Comparison of ENCODE assay signal across 20 cellular contexts in the genomic region with DNA sequence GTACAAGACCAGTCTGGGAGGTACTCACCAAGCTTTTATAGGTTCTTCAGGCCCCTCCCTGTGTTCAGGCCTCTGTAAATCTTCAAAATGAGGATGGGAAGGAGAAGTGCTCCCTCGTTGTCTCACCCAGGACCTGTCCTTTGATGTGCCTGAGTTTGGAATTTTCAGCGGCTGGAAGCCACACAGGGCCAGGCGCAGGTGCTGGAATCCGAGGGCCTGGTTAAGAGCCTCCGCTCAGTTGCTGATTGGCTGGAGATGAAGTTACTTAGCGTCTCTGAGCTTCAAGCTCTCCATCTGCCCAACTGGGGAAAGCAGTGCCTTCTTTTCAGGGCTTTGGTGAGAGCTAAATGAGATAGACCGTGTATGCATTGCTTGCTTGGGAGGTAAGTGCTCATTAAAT. TPM values are rescaled to one million over a fixed set of nuclear protein-coding genes. Genes with fewer than 3 reads are reported as not detected.
A peak's percentile ranks its signal among the peaks of the same experiment; 100 is the strongest.
DNase-seq lines count a peak whose midpoint lies in the region; ATAC-seq and TF ChIP-seq lines count a peak whose summit lies in the region.
"Had no signal": no experiment of that assay in that cellular context is flagged by ENCODE, and none has a peak within 500 bp of the region (broad histone marks: within the 10 kb centered on the region; RNA-seq: fewer than 3 reads in every experiment).

No MANE protein-coding gene starts in this region.

- 83 to 89% (median 85%) methylated on average over 7 of the region's 7 CpGs for WGBS in spleen, 5 donors

- intact Hi-C loops in activated CD4-positive, alpha-beta memory T cell treated with anti-CD3 and anti-CD28 coated beads for 36 hours (cut with micrococcal nuclease): no loop called here
- intact Hi-C loops in spleen (cut with DNase I; ENCODE audit: low total_unique reads): no loop called here

- H3K4me1 Mint-ChIP-seq in activated CD4-positive, alpha-beta memory T cell treated with anti-CD3 and anti-CD28 coated beads for 36 hours (ENCODE audit: low read depth): no peaks in the 10 kb centered on the region
- H3K4me1 Mint-ChIP-seq in activated CD4-positive, alpha-beta memory T cell treated with anti-CD3 and anti-CD28 coated beads, Interleukin-2, amount 10 ng/mL, durations not matched to agents 7 days and 5 days: no peaks in the 10 kb centered on the region
- H3K4me1 Mint-ChIP-seq: CD8-positive, alpha-beta memory T cell had no signal

- peaks cover 3% of the 10 kb centered on the region for H3K9me3 Mint-ChIP-seq in activated CD4-positive, alpha-beta memory T cell treated with anti-CD3 and anti-CD28 coated beads for 36 hours
- H3K9me3 Mint-ChIP-seq in activated CD4-positive, alpha-beta memory T cell treated with anti-CD3 and anti-CD28 coated beads, Interleukin-2, amount 10 ng/mL, durations not matched to agents 7 days and 5 days: no peaks in the 10 kb centered on the region

- H3K36me3 Mint-ChIP-seq in activated CD4-positive, alpha-beta memory T cell treated with anti-CD3 and anti-CD28 coated beads for 36 hours: no peaks in the 10 kb centered on the region
- no peaks in the 10 kb centered on the region for H3K36me3 Mint-ChIP-seq in activated CD4-positive, alpha-beta memory T cell treated with anti-CD3 and anti-CD28 coated beads, Interleukin-2, amount 10 ng/mL, durations not matched to agents 7 days and 5 days (ENCODE audit: low read depth)
- H3K36me3 Mint-ChIP-seq: CD8-positive, alpha-beta memory T cell had no signal

- peak; percentile 5 for DNase-seq in activated CD4-positive, alpha-beta memory T cell treated with anti-CD3 and anti-CD28 coated beads for 36 hours
- no peak for DNase-seq in activated CD4-positive, alpha-beta memory T cell treated with anti-CD3 and anti-CD28 coated beads, Interleukin-2, amount 10 ng/mL, durations not matched to agents 7 days and 5 days
- DNase-seq in H7 (peak; percentile 66), islet precursor cell (peak; percentile 52), spleen (peak; percentile 13), NCI-H524 treated with DMSO at 0.1 percent for 48 hours (lab: John Stamatoyannopoulos, UW) (no peak)
- no peak for DNase-seq in stimulated activated CD4-positive, alpha-beta T cell treated with anti-CD3 and anti-CD28 coated beads, Interleukin-2, amount 100 ng/mL, for 48 hours
- DNase-seq: 8988T, DMS79 treated with DMSO at 0.1 percent for 48 hours, GM23248, NCI-H1436, NCI-H2029, NCI-H2171, NCI-H774, PC-3 had no signal

- no peak for ATAC-seq in HG03097 (IDR thresholded peaks at IDR 0.05; ENCODE audit: low FRiP score, unreplicated experiment)
- ATAC-seq: K562, PC-3 had no signal

- no peak overlapping the region for H3K27ac ChIP-seq in spleen
- H3K27ac ChIP-seq: GM23248 had no signal

- CTCF ChIA-PET in activated CD4-positive, alpha-beta memory T cell treated with anti-CD3 and anti-CD28 coated beads for 36 hours (lab: Charles Lee): no interaction called here
- CTCF ChIA-PET in activated CD4-positive, alpha-beta memory T cell treated with anti-CD3 and anti-CD28 coated beads, Interleukin-2, amount 10 ng/mL, durations not matched to agents 7 days and 5 days (lab: Charles Lee): no interaction called here

- peaks cover 3% of the 10 kb centered on the region for H3K27me3 Mint-ChIP-seq in activated CD4-positive, alpha-beta memory T cell treated with anti-CD3 and anti-CD28 coated beads for 36 hours
- H3K27me3 Mint-ChIP-seq in activated CD4-positive, alpha-beta memory T cell treated with anti-CD3 and anti-CD28 coated beads, Interleukin-2, amount 10 ng/mL, durations not matched to agents 7 days and 5 days: peaks cover 14% of the 10 kb centered on the region

- peaks cover 0 to 8% (median 0%) of the 10 kb centered on the region in 8 donors for H3K9me3 ChIP-seq in spleen

- H3K36me3 ChIP-seq in H7 (replicated peaks; ENCODE audit: control insufficient read depth, insufficient read depth, low read length): no peaks in the 10 kb centered on the region
- H3K36me3 ChIP-seq in spleen: no peaks in the 10 kb centered on the region

- no peaks in the 10 kb centered on the region for H3K4me1 ChIP-seq in spleen

- H3K4me3 Mint-ChIP-seq in activated CD4-positive, alpha-beta memory T cell treated with anti-CD3 and anti-CD28 coated beads for 36 hours: no peak overlapping the region
- H3K4me3 Mint-ChIP-seq in activated CD4-positive, alpha-beta memory T cell treated with anti-CD3 and anti-CD28 coated beads, Interleukin-2, amount 10 ng/mL, durations not matched to agents 7 days and 5 days: no peak overlapping the region
- H3K4me3 Mint-ChIP-seq: CD8-positive, alpha-beta memory T cell had no signal

- POLR2A ChIA-PET in activated CD4-positive, alpha-beta memory T cell treated with anti-CD3 and anti-CD28 coated beads for 36 hours (lab: Charles Lee): no interaction called here
- POLR2A ChIA-PET in activated CD4-positive, alpha-beta memory T cell treated with anti-CD3 and anti-CD28 coated beads, Interleukin-2, amount 10 ng/mL, durations not matched to agents 7 days and 5 days (lab: Charles Lee): no interaction called here

- no peak overlapping the region for H3K27ac Mint-ChIP-seq in activated CD4-positive, alpha-beta memory T cell treated with anti-CD3 and anti-CD28 coated beads for 36 hours
- no peak overlapping the region for H3K27ac Mint-ChIP-seq in activated CD4-positive, alpha-beta memory T cell treated with anti-CD3 and anti-CD28 coated beads, Interleukin-2, amount 10 ng/mL, durations not matched to agents 7 days and 5 days
- H3K27ac Mint-ChIP-seq: CD8-positive, alpha-beta memory T cell had no signal

- H3K4me3 ChIP-seq in H7 (ENCODE audit: insufficient read depth, low read depth, low read length) (no peak overlapping the region), spleen (no peak overlapping the region)
- H3K4me3 ChIP-seq: GM23248, K562 had no signal

- H3K27me3 ChIP-seq in H7 (ENCODE audit: control insufficient read depth, insufficient read depth, low read length) (no peaks in the 10 kb centered on the region), spleen (replicated peaks in 1 of 7) (peaks cover 0 to 11% (median 0%) of the 10 kb centered on the region in 7 donors)

- TF ChIP-seq CTCF in spleen (IDR thresholded peaks at IDR 0.05 in 8 of 11, conservative IDR thresholded peaks at IDR 0.05 in 3 of 11): no peak

- TF ChIP-seq POLR2A in spleen (IDR thresholded peaks at IDR 0.05): no peak

RNA-seq across cellular contexts. Expression of a gene that starts 30.0 kb away (rescaled TPM):
- 100 to 1,000 TPM in 1 of 2 experiments, 10 to 100 TPM in 1; 98.4 to 102 TPM for total RNA-seq in activated CD4-positive, alpha-beta memory T cell treated with anti-CD3 and anti-CD28 coated beads for 36 hours
- total RNA-seq in activated CD4-positive, alpha-beta memory T cell treated with anti-CD3 and anti-CD28 coated beads, Interleukin-2, amount 10 ng/mL, durations not matched to agents 7 days and 5 days: 100 to 1,000 TPM; 126 to 129 TPM
- 61.6 and 84.5 TPM in 2 replicates for total RNA-seq in H7 (2014; rRNA removed; shearing (Covaris generic))
- 1 to 10 TPM; 1.4 to 7.4 (median 5.2) TPM for total RNA-seq in spleen
- polyA plus RNA-seq in spleen: 1 to 10 TPM; 2.2 to 5.6 (median 2.9) TPM
- polyA plus RNA-seq: CD8-positive, alpha-beta memory T cell had no signal

RNA-seq across cellular contexts. Expression of a gene that starts 46.2 kb away (rescaled TPM):
- not detected for total RNA-seq in activated CD4-positive, alpha-beta memory T cell treated with anti-CD3 and anti-CD28 coated beads for 36 hours
- total RNA-seq in activated CD4-positive, alpha-beta memory T cell treated with anti-CD3 and anti-CD28 coated beads, Interleukin-2, amount 10 ng/mL, durations not matched to agents 7 days and 5 days: not detected
- total RNA-seq in H7 (2014; rRNA removed; shearing (Covaris generic)): not detected in 2 replicates
- total RNA-seq in spleen: under 1 TPM in 2 of 7 donors, not detected in 5; 0.27 to 0.43 TPM
- 1 to 10 TPM in 1 of 3 donors, not detected in 2; 1.5 TPM for polyA plus RNA-seq in spleen
- total RNA-seq: CD8-positive, alpha-beta memory T cell; GM23248; K562; NCI-H460; PC-3 had no signal
- polyA plus RNA-seq: BJ; CD8-positive, alpha-beta memory T cell; GM23248 had no signal

Comparison
In these comparisons a context has a peak if more than half of its experiments do, and no peak if none do; other contexts are left out.
1. DNase-seq: peak in activated CD4-positive, alpha-beta memory T cell treated with anti-CD3 and anti-CD28 coated beads for 36 hours (single experiment), H7 (single experiment), islet precursor cell (single experiment) and spleen (single experiment); none in activated CD4-positive, alpha-beta memory T cell treated with anti-CD3 and anti-CD28 coated beads, Interleukin-2, amount 10 ng/mL, durations not matched to agents 7 days and 5 days (single experiment), NCI-H524 treated with DMSO at 0.1 percent for 48 hours (single experiment) and stimulated activated CD4-positive, alpha-beta T cell treated with anti-CD3 and anti-CD28 coated beads, Interleukin-2, amount 100 ng/mL, for 48 hours (0 of 2).